In genomic region chr9:130866474-130866965, GRCh38 we compare ENCODE assay signal across 8 cellular contexts. TPM values are rescaled to one million over a fixed set of nuclear protein-coding genes. Genes with fewer than 3 reads are reported as not detected.
A peak's percentile ranks its signal among the peaks of the same experiment; 100 is the strongest.
DNase-seq lines count a peak whose midpoint lies in the region; ATAC-seq and TF ChIP-seq lines count a peak whose summit lies in the region.

No MANE protein-coding gene starts in this region.

- H3K27ac Mint-ChIP-seq in activated CD4-positive, alpha-beta T cell treated with anti-CD3 and anti-CD28 coated beads, Interleukin-2, amount 10 ng/mL, durations not matched to agents 7 days and 5 days, result no peak overlapping the region
- H3K27ac Mint-ChIP-seq in stimulated activated naive B cell treated with anti-CD40 and anti-IgM and Interleukin-4, amounts not matched to agents 10 μg/mL and 1 μg/mL and 100 μg/mL, for 72 hours, result no peak overlapping the region

- no peak overlapping the region for H3K4me2 ChIP-seq in mesendoderm (ENCODE audit: low read length)

- H3K18ac ChIP-seq in mesendoderm (ENCODE audit: low read length), result no peak overlapping the region

- peaks cover 3% of the 10 kb centered on the region for H3K36me3 ChIP-seq in mesendoderm (ENCODE audit: control insufficient read depth, insufficient read depth, low read length)

- H3K4me3 ChIP-seq in HFF-Myc (replicated peaks; ENCODE audit: low read depth, low read length), result no peak overlapping the region
- H3K4me3 ChIP-seq in mesendoderm (ENCODE audit: low read length), result no peak overlapping the region

- ATAC-seq in stimulated activated naive B cell treated with anti-CD40 and anti-IgM and Interleukin-4, amounts not matched to agents 10 μg/mL and 1 μg/mL and 100 μg/mL, for 72 hours (replicated peaks), result no peak
- no peak for ATAC-seq in GM21619 (IDR thresholded peaks at IDR 0.05; ENCODE audit: unreplicated experiment)

- CTCF ChIA-PET in activated CD4-positive, alpha-beta T cell treated with anti-CD3 and anti-CD28 coated beads, Interleukin-2, amount 10 ng/mL, durations not matched to agents 7 days and 5 days (lab: Charles Lee), result interaction anchor here (0.5 to 2.6 kb wide), 5 partner anchors 12 to 613 kb away, joined by 3 to 13 read pairs (median 3); no protein-coding TSS in a partner anchor

- peaks cover 10% of the 10 kb centered on the region for H3K79me2 ChIP-seq in mesendoderm (ENCODE audit: control insufficient read depth, insufficient read depth, low read length)

- peaks cover 21% of the 10 kb centered on the region for H3K79me1 ChIP-seq in mesendoderm (ENCODE audit: low read length)

- peaks cover 6% of the 10 kb centered on the region for H3K4me1 Mint-ChIP-seq in activated CD4-positive, alpha-beta T cell treated with anti-CD3 and anti-CD28 coated beads, Interleukin-2, amount 10 ng/mL, durations not matched to agents 7 days and 5 days
- peaks cover 19 to 23% of the 10 kb centered on the region in 2 donors for H3K4me1 Mint-ChIP-seq in stimulated activated naive B cell treated with anti-CD40 and anti-IgM and Interleukin-4, amounts not matched to agents 10 μg/mL and 1 μg/mL and 100 μg/mL, for 72 hours

- no peaks in the 10 kb centered on the region for H3K4me1 ChIP-seq in mesendoderm (ENCODE audit: control insufficient read depth, low read depth, low read length)

- H3K56ac ChIP-seq in mesendoderm (ENCODE audit: low read length), result no peak overlapping the region

- no peaks in the 10 kb centered on the region for H3K27me3 ChIP-seq in mesendoderm (ENCODE audit: insufficient read depth, low read length, poor library complexity)

- H3K36me3 Mint-ChIP-seq in activated CD4-positive, alpha-beta T cell treated with anti-CD3 and anti-CD28 coated beads, Interleukin-2, amount 10 ng/mL, durations not matched to agents 7 days and 5 days (ENCODE audit: low read depth), result peaks cover 1% of the 10 kb centered on the region
- H3K36me3 Mint-ChIP-seq in stimulated activated naive B cell treated with anti-CD40 and anti-IgM and Interleukin-4, amounts not matched to agents 10 μg/mL and 1 μg/mL and 100 μg/mL, for 72 hours, result peaks cover 15 to 22% of the 10 kb centered on the region in 2 donors

- no peaks in the 10 kb centered on the region for H3K9me3 Mint-ChIP-seq in activated CD4-positive, alpha-beta T cell treated with anti-CD3 and anti-CD28 coated beads, Interleukin-2, amount 10 ng/mL, durations not matched to agents 7 days and 5 days
- H3K9me3 Mint-ChIP-seq in stimulated activated naive B cell treated with anti-CD40 and anti-IgM and Interleukin-4, amounts not matched to agents 10 μg/mL and 1 μg/mL and 100 μg/mL, for 72 hours, result no peaks in the 10 kb centered on the region

- no peak overlapping the region for H3K4ac ChIP-seq in mesendoderm (ENCODE audit: low read depth, low read length)

- WGBS in mesendoderm (ENCODE audit: extremely low coverage, insufficient coverage, low lambda C conversion rate), result no CpG with 5 or more reads among the region's 4 CpGs

- no peak overlapping the region for H4K5ac ChIP-seq in mesendoderm (ENCODE audit: low read length)

- POLR2A ChIA-PET in activated CD4-positive, alpha-beta T cell treated with anti-CD3 and anti-CD28 coated beads, Interleukin-2, amount 10 ng/mL, durations not matched to agents 7 days and 5 days (lab: Charles Lee), result no interaction called here

- TF ChIP-seq CTCF in HFF-Myc (IDR thresholded peaks at IDR 0.05; ENCODE audit: low read depth, low read length, missing control alignments), result peak; percentile 99

- H3K9ac ChIP-seq in mesendoderm (ENCODE audit: low read length), result no peak overlapping the region

- H3K27me3 Mint-ChIP-seq in activated CD4-positive, alpha-beta T cell treated with anti-CD3 and anti-CD28 coated beads, Interleukin-2, amount 10 ng/mL, durations not matched to agents 7 days and 5 days, result no peaks in the 10 kb centered on the region
- H3K27me3 Mint-ChIP-seq in stimulated activated naive B cell treated with anti-CD40 and anti-IgM and Interleukin-4, amounts not matched to agents 10 μg/mL and 1 μg/mL and 100 μg/mL, for 72 hours, result no peaks in the 10 kb centered on the region

- DNase-seq in Ammon's horn (ENCODE audit: low spot score) (peak; percentile 74), HFF-Myc (ENCODE audit: extremely low read depth, low read depth) (no peak), NCI-H524 (lab: John Stamatoyannopoulos, UW) (peak; percentile 81 to 95), ecto neural progenitor cell (ENCODE audit: low spot score) (peak; percentile 85), mesendoderm (peak; percentile 98)
- peak; percentile 68 for DNase-seq in activated CD4-positive, alpha-beta T cell treated with anti-CD3 and anti-CD28 coated beads, Interleukin-2, amount 10 ng/mL, durations not matched to agents 7 days and 5 days
- peak; percentile 27 for DNase-seq in stimulated activated naive B cell treated with anti-CD40 and anti-IgM and Interleukin-4, amounts not matched to agents 10 μg/mL and 1 μg/mL and 100 μg/mL, for 72 hours

- H3K27ac ChIP-seq in mesendoderm (ENCODE audit: low read depth, low read length), result no peak overlapping the region

- H2BK15ac ChIP-seq in mesendoderm (replicated peaks; ENCODE audit: low read depth), result no peak overlapping the region

- no peak overlapping the region for H2AK5ac ChIP-seq in mesendoderm (ENCODE audit: low read length)

- no peak overlapping the region for H2BK120ac ChIP-seq in mesendoderm (ENCODE audit: low read depth, low read length)

- H3K4me3 Mint-ChIP-seq in activated CD4-positive, alpha-beta T cell treated with anti-CD3 and anti-CD28 coated beads, Interleukin-2, amount 10 ng/mL, durations not matched to agents 7 days and 5 days, result no peak overlapping the region
- H3K4me3 Mint-ChIP-seq in stimulated activated naive B cell treated with anti-CD40 and anti-IgM and Interleukin-4, amounts not matched to agents 10 μg/mL and 1 μg/mL and 100 μg/mL, for 72 hours, result no peak overlapping the region

- no peak overlapping the region for H4K8ac ChIP-seq in mesendoderm (ENCODE audit: low read depth, low read length)

- H3K23ac ChIP-seq in mesendoderm (ENCODE audit: low read length), result no peak overlapping the region

- H2BK5ac ChIP-seq in mesendoderm (ENCODE audit: low read length), result no peak overlapping the region

RNA-seq across cellular contexts. Expression of gene QRFP, which starts 30.1 kb away (rescaled TPM):
- not detected for total RNA-seq in activated CD4-positive, alpha-beta T cell treated with anti-CD3 and anti-CD28 coated beads, Interleukin-2, amount 10 ng/mL, durations not matched to agents 7 days and 5 days
- polyA plus RNA-seq in mesendoderm (2013, experiment 1 of 2), result not detected
- polyA plus RNA-seq in mesendoderm (2013, experiment 2 of 2), result not detected

RNA-seq across cellular contexts. Expression of gene ABL1, which starts 31.5 kb away (rescaled TPM):
- total RNA-seq in activated CD4-positive, alpha-beta T cell treated with anti-CD3 and anti-CD28 coated beads, Interleukin-2, amount 10 ng/mL, durations not matched to agents 7 days and 5 days, result 10 to 100 TPM; 33.5 to 37.3 TPM
- polyA plus RNA-seq in mesendoderm (2013, experiment 1 of 2), result 60.5 TPM
- 59.9 TPM for polyA plus RNA-seq in mesendoderm (2013, experiment 2 of 2)
